1 cellular context compared by ENCODE assay signal in genomic region chr1:40641601-40642242, GRCh38.
TF ChIP-seq lines count a peak whose summit lies in the region.

No MANE protein-coding gene starts in this region.

TF ChIP-seq in HepG2, 621 proteins besides CTCF, POLR2A, EP300 and RAD21:
- no peak for TF ChIP-seq PCBP1 (IDR thresholded peaks at IDR 0.05; ENCODE audit: borderline replicate concordance, low read depth, low read length)
- no peak for TF ChIP-seq RBM39 (IDR thresholded peaks at IDR 0.05; ENCODE audit: low read depth, low read length, poor library complexity, severe bottlenecking)
- TF ChIP-seq MEF2D (CRISPR knock-in tag; IDR thresholded peaks at IDR 0.05): no peak
- TF ChIP-seq, protein P1, sequence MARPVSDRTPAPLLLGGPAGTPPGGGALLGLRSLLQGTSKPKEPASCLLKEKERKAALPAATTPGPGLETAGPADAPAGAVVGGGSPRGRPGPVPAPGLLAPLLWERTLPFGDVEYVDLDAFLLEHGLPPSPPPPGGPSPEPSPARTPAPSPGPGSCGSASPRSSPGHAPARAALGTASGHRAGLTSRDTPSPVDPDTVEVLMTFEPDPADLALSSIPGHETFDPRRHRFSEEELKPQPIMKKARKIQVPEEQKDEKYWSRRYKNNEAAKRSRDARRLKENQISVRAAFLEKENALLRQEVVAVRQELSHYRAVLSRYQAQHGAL (CRISPR knock-in tag; IDR thresholded peaks at IDR 0.05; ENCODE audit: not compliant biosample characterization): no peak
- no peak for TF ChIP-seq CREM (IDR thresholded peaks at IDR 0.05)
- TF ChIP-seq CREM (CRISPR knock-in tag; IDR thresholded peaks at IDR 0.05): no peak
- no peak for TF ChIP-seq ZBTB34 (CRISPR knock-in tag; IDR thresholded peaks at IDR 0.05)
- no peak for TF ChIP-seq YEATS2 (CRISPR knock-in tag; IDR thresholded peaks at IDR 0.05; ENCODE audit: borderline replicate concordance)
- no peak for TF ChIP-seq ZNF260 (CRISPR knock-in tag; IDR thresholded peaks at IDR 0.05; ENCODE audit: borderline replicate concordance, low read depth)
- no peak for TF ChIP-seq CEBPG (CRISPR knock-in tag; IDR thresholded peaks at IDR 0.05)
- TF ChIP-seq, protein P2, sequence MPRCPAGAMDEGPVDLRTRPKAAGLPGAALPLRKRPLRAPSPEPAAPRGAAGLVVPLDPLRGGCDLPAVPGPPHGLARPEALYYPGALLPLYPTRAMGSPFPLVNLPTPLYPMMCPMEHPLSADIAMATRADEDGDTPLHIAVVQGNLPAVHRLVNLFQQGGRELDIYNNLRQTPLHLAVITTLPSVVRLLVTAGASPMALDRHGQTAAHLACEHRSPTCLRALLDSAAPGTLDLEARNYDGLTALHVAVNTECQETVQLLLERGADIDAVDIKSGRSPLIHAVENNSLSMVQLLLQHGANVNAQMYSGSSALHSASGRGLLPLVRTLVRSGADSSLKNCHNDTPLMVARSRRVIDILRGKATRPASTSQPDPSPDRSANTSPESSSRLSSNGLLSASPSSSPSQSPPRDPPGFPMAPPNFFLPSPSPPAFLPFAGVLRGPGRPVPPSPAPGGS (CRISPR knock-in tag; IDR thresholded peaks at IDR 0.05): no peak
- TF ChIP-seq ZNF616 (CRISPR knock-in tag; IDR thresholded peaks at IDR 0.05; ENCODE audit: low read depth): no peak
- TF ChIP-seq ZNF768 (CRISPR knock-in tag; IDR thresholded peaks at IDR 0.05): peak; percentile 79
- peak; percentile 30; the same call in 1 of the 2 replicates for TF ChIP-seq MNT (IDR thresholded peaks at IDR 0.05)
- no peak for TF ChIP-seq MYNN (CRISPR knock-in tag; IDR thresholded peaks at IDR 0.05; ENCODE audit: low read depth)
- TF ChIP-seq, protein P3, sequence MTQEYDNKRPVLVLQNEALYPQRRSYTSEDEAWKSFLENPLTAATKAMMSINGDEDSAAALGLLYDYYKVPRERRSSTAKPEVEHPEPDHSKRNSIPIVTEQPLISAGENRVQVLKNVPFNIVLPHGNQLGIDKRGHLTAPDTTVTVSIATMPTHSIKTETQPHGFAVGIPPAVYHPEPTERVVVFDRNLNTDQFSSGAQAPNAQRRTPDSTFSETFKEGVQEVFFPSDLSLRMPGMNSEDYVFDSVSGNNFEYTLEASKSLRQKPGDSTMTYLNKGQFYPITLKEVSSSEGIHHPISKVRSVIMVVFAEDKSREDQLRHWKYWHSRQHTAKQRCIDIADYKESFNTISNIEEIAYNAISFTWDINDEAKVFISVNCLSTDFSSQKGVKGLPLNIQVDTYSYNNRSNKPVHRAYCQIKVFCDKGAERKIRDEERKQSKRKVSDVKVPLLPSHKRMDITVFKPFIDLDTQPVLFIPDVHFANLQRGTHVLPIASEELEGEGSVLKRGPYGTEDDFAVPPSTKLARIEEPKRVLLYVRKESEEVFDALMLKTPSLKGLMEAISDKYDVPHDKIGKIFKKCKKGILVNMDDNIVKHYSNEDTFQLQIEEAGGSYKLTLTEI (CRISPR knock-in tag; conservative IDR thresholded peaks at IDR 0.05): no peak
- no peak for TF ChIP-seq FOXA3 (CRISPR knock-in tag; IDR thresholded peaks at IDR 0.05)
- TF ChIP-seq CCAR2 (optimal IDR thresholded peaks at IDR 0.05; ENCODE audit: low read depth, low read length): no peak
- no peak for TF ChIP-seq THAP8 (CRISPR knock-in tag; IDR thresholded peaks at IDR 0.05; ENCODE audit: borderline replicate concordance)
